In genomic region chr17:78924481-78925151, GRCh38 we compare ENCODE assay signal across 8 cellular contexts. TPM values are rescaled to one million over a fixed set of nuclear protein-coding genes. Genes with fewer than 3 reads are reported as not detected.
DNase-seq lines count a peak whose midpoint lies in the region; ATAC-seq and TF ChIP-seq lines count a peak whose summit lies in the region.

No MANE protein-coding gene starts in this region.

- H3K4me3 ChIP-seq in hepatocyte: peak overlapping the region; percentile 94
- H3K4me3 ChIP-seq in skin epidermis: peak overlapping the region; percentile 42 to 65 (median 62)

- no peaks in the 10 kb centered on the region for H3K9me3 ChIP-seq in hepatocyte (ENCODE audit: low read depth)

- H3K4me1 Mint-ChIP-seq in activated T-cell treated with anti-CD3 and anti-CD28 coated beads, Interleukin-2, amount 50 U/mL, for 4 hours (ENCODE audit: low read depth): peaks cover 11% of the 10 kb centered on the region

- peaks cover 13% of the 10 kb centered on the region for H3K27me3 Mint-ChIP-seq in activated T-cell treated with anti-CD3 and anti-CD28 coated beads, Interleukin-2, amount 50 U/mL, for 4 hours (ENCODE audit: low read depth)

- H3K4me1 ChIP-seq in hepatocyte (ENCODE audit: insufficient read depth): peaks cover 11% of the 10 kb centered on the region

- TF ChIP-seq POLR2A in erythroblast (IDR thresholded peaks at IDR 0.05; ENCODE audit: low read length): no peak

- H3K9me2 ChIP-seq in hepatocyte (replicated peaks; ENCODE audit: insufficient read depth): no peaks in the 10 kb centered on the region

- peak overlapping the region; percentile 85 for H3K27ac ChIP-seq in hepatocyte
- peak overlapping the region in 20 of 21 experiments; percentile 64 to 97 (median 88) for H3K27ac ChIP-seq in skin epidermis

- H3K27me3 ChIP-seq in hepatocyte: no peaks in the 10 kb centered on the region

- TF ChIP-seq CTCF in hepatocyte (IDR thresholded peaks at IDR 0.05; ENCODE audit: poor library complexity): no peak

- WGBS in hepatocyte (ENCODE audit: low lambda C conversion rate, missing lambda C conversion rate): 2% methylated on average over 45 of the region's 64 CpGs

- peaks cover 37% of the 10 kb centered on the region for H4K20me1 ChIP-seq in hepatocyte (ENCODE audit: insufficient read depth, poor library complexity, severe bottlenecking)

- no peaks in the 10 kb centered on the region for H3K36me3 Mint-ChIP-seq in activated T-cell treated with anti-CD3 and anti-CD28 coated beads, Interleukin-2, amount 50 U/mL, for 4 hours (ENCODE audit: insufficient read depth)

- DNase-seq in activated CD4-positive, alpha-beta T cell treated with anti-CD3 and anti-CD28 coated beads for 48 hours: peak; percentile 14
- no peak for DNase-seq in activated CD4-positive, alpha-beta T cell treated with anti-CD3 and anti-CD28 coated beads, Interleukin-2, amount 50 U/mL, for 48 hours
- DNase-seq in activated T-cell treated with anti-CD3 and anti-CD28 coated beads, Interleukin-2, amount 50 U/mL, for 4 hours: no peak
- DNase-seq in hepatocyte (ENCODE audit: low spot score) (peak; percentile 53), erythroblast (lab: John Stamatoyannopoulos, UW) (no peak), sciatic nerve (ENCODE audit: low spot score) (no peak)
- no peak for DNase-seq in stimulated activated CD4-positive, alpha-beta T cell treated with anti-CD3 and anti-CD28 coated beads, Interleukin-1b, Interleukin-23, amount 100 ng/mL, for 48 hours

- peak overlapping the region; percentile 99 for H3K4me2 ChIP-seq in hepatocyte

- H2AFZ ChIP-seq in hepatocyte: peak overlapping the region; percentile 49

- peak; percentile 34 to 42 for ATAC-seq in activated T-cell treated with anti-CD3 and anti-CD28 coated beads, Interleukin-2, amount 50 U/mL, for 4 hours
- no peak for ATAC-seq in sciatic nerve

- H3K79me2 ChIP-seq in hepatocyte: peaks cover 51% of the 10 kb centered on the region

- intact Hi-C loops in sciatic nerve (cut with DNase I): loop anchor here (10.0 kb wide), 1 partner anchor 50 kb away; no protein-coding TSS in a partner anchor

- H3K4me3 Mint-ChIP-seq in activated T-cell treated with anti-CD3 and anti-CD28 coated beads, Interleukin-2, amount 50 U/mL, for 4 hours: peak overlapping the region; percentile 61

- no peaks in the 10 kb centered on the region for H3K9me3 Mint-ChIP-seq in activated T-cell treated with anti-CD3 and anti-CD28 coated beads, Interleukin-2, amount 50 U/mL, for 4 hours

- H3K36me3 ChIP-seq in hepatocyte (replicated peaks; ENCODE audit: insufficient read depth, low read depth): no peaks in the 10 kb centered on the region

RNA-seq across cellular contexts. Expression of gene TIMP2, which starts 0.6 kb away (rescaled TPM):
- 1 to 10 TPM in 1 of 3 donors, under 1 TPM in 2; 0.63 to 1.0 (median 0.81) TPM for total RNA-seq in activated T-cell treated with anti-CD3 and anti-CD28 coated beads, Interleukin-2, amount 50 U/mL, for 4 hours
- total RNA-seq in hepatocyte (54.7 and 63.3 TPM in 2 replicates), sciatic nerve (720 TPM)
- polyA plus RNA-seq in hepatocyte: 20.9 and 23.3 TPM in 2 replicates

RNA-seq across cellular contexts. Expression of gene CEP295NL, which starts 21.6 kb away (rescaled TPM):
- not detected for total RNA-seq in activated T-cell treated with anti-CD3 and anti-CD28 coated beads, Interleukin-2, amount 50 U/mL, for 4 hours
- total RNA-seq in hepatocyte (0.44 and 0.97 TPM in 2 replicates), sciatic nerve (16.7 TPM)
- 0.17 and 0.91 TPM in 2 replicates for polyA plus RNA-seq in hepatocyte

RNA-seq across cellular contexts. Expression of gene LGALS3BP, which starts 55.1 kb away (rescaled TPM):
- total RNA-seq in activated T-cell treated with anti-CD3 and anti-CD28 coated beads, Interleukin-2, amount 50 U/mL, for 4 hours: 10 to 100 TPM; 14.5 to 32.1 (median 29.9) TPM
- total RNA-seq in hepatocyte (224 and 305 TPM in 2 replicates), sciatic nerve (147 TPM)
- polyA plus RNA-seq in hepatocyte: 787 and 811 TPM in 2 replicates

Comparison
In these comparisons a context has a peak if more than half of its experiments do, and no peak if none do; other contexts are left out.
1. DNase-seq: peak in activated CD4-positive, alpha-beta T cell treated with anti-CD3 and anti-CD28 coated beads for 48 hours (single experiment) and hepatocyte (single experiment); none in activated CD4-positive, alpha-beta T cell treated with anti-CD3 and anti-CD28 coated beads, Interleukin-2, amount 50 U/mL, for 48 hours (0 of 2), activated T-cell treated with anti-CD3 and anti-CD28 coated beads, Interleukin-2, amount 50 U/mL, for 4 hours (single experiment), erythroblast (0 of 2), stimulated activated CD4-positive, alpha-beta T cell treated with anti-CD3 and anti-CD28 coated beads, Interleukin-1b, Interleukin-23, amount 100 ng/mL, for 48 hours (single experiment) and sciatic nerve (single experiment).
2. RNA of gene TIMP2, which starts 0.6 kb away (total RNA-seq): 720 TPM in sciatic nerve (single experiment) and 54.7 to 63.3 TPM in hepatocyte; 0.63 to 1.0 TPM in activated T-cell treated with anti-CD3 and anti-CD28 coated beads, Interleukin-2, amount 50 U/mL, for 4 hours; every median in the first group is over 10 times any median in the second.